ENCODE assay signal across 8 cellular contexts in genomic region chr2:27735263-27735904, GRCh38. TPM values are rescaled to one million over a fixed set of nuclear protein-coding genes. Genes with fewer than 3 reads are reported as not detected.
A peak's percentile ranks its signal among the peaks of the same experiment; 100 is the strongest.
DNase-seq lines count a peak whose midpoint lies in the region; ATAC-seq and TF ChIP-seq lines count a peak whose summit lies in the region.

No MANE protein-coding gene starts in this region.

- no peak for TF ChIP-seq CTCF in GM10266 (IDR thresholded peaks at IDR 0.05; ENCODE audit: control insufficient read depth, insufficient read depth, low read depth, missing control alignments)

- intact Hi-C loops in left colon (cut with DNase I, micrococcal nuclease) = no loop called here

- ATAC-seq in left colon (peak; percentile 94), HG03521 (IDR thresholded peaks at IDR 0.05; ENCODE audit: unreplicated experiment) (no peak), GM21360 (IDR thresholded peaks at IDR 0.05; ENCODE audit: unreplicated experiment) (no peak), GM18909 (IDR thresholded peaks at IDR 0.05; ENCODE audit: poor library complexity, unreplicated experiment) (no peak)

- DNase-seq in GM10266 (ENCODE audit: extremely low spot score) (peak; percentile 65), dermis blood vessel endothelial cell (peak; percentile 62), left colon (peak; percentile 81 to 86)
- DNase-seq in activated CD4-positive, alpha-beta T cell treated with anti-CD3 and anti-CD28 coated beads, Interleukin-2, amount 50 U/mL, for 4 hours = peak; percentile 61 to 70
- DNase-seq in stimulated activated CD4-positive, alpha-beta T cell treated with anti-CD3 and anti-CD28 coated beads, Interleukin-15, amount 100 ng/mL, for 48 hours (ENCODE audit: low read depth in 2 of 2) = peak; percentile 43 to 70

RNA-seq across cellular contexts. Expression of gene MRPL33, which starts 36.1 kb away (rescaled TPM):
- total RNA-seq in dermis blood vessel endothelial cell (94.3 and 98.2 TPM in 2 replicates), left colon (10 to 100 TPM; 54.3 to 56.7 TPM)
